Comparison of ENCODE assay signal across 28 cellular contexts in the genomic region with DNA sequence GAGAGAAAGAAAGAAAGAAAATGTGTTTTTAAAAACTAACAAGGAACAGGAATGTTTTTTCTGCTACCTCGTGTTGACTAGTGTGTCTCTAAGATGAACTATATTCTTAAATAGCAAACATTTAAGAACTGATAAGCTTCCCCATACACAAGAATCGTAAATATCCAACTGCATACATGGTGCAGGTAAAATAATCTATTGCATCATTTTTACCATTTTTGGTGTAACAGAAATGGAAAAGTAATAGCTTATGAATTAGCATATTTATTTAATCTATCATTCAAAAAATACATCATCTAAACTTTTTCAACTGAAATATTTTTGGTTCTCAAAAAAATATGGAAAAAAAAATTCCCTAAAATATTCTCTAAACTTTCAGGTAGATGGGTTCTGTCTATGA.
"Had no signal": no experiment of that assay in that cellular context is flagged by ENCODE, and none has a peak within 500 bp of the region (broad histone marks: within the 10 kb centered on the region; RNA-seq: fewer than 3 reads in every experiment).

No MANE protein-coding gene starts in this region.

- H3K36me3 ChIP-seq: brain microvascular endothelial cell had no signal

- ATAC-seq: activated CD4-positive, CD25-positive, alpha-beta regulatory T cell treated with anti-CD3 and anti-CD28 coated beads, Interleukin-2, amount 50 U/mL, for 24 hours; activated CD8-positive, alpha-beta T cell treated with anti-CD3 and anti-CD28 coated beads for 36 hours; activated T-cell treated with anti-CD3 and anti-CD28 coated beads, Interleukin-2, amount 50 U/mL, for 4 hours; activated T-helper 17 cell treated with anti-CD3 and anti-CD28 coated beads, Interleukin-2, amount 50 U/mL, for 72 hours had no signal

- FAIRE-seq: astrocyte, bronchial epithelial cell, endometrium, endothelial cell of umbilical vein, frontal cortex had no signal

- DNase-seq: activated B cell treated with CpG ODN at 0.5 μM for 24 hours; activated CD4-positive, alpha-beta T cell treated with anti-CD3 and anti-CD28 coated beads for 48 hours; activated CD4-positive, alpha-beta T cell treated with anti-CD3 and anti-CD28 coated beads, Interleukin-2, amount 50 U/mL, for 1 hour; activated CD4-positive, alpha-beta T cell treated with anti-CD3 and anti-CD28 coated beads, Interleukin-2, amount 50 U/mL, for 48 hours; activated CD8-positive, alpha-beta memory T cell treated with anti-CD3 and anti-CD28 coated beads for 24 hours; activated CD8-positive, alpha-beta T cell treated with anti-CD3 and anti-CD28 coated beads for 36 hours; activated effector memory CD4-positive, alpha-beta T cell treated with Interleukin-2 at 50 U/mL for 16 hours; activated gamma-delta T cell treated with Interleukin-2 at 50 U/mL for 16 hours; activated naive CD4-positive, alpha-beta T cell treated with anti-CD3 and anti-CD28 coated beads, Interleukin-2, amount 50 U/mL, for 16 hours; activated naive CD4-positive, alpha-beta T cell treated with Interleukin-2 at 50 U/mL for 16 hours; activated T-cell treated with anti-CD3 and anti-CD28 coated beads, Interleukin-2, amount 50 U/mL, for 4 hours; amniotic stem cell; anterior cingulate cortex; brain microvascular endothelial cell; dorsolateral prefrontal cortex; effector memory CD4-positive, alpha-beta T cell; foreskin fibroblast; head of caudate nucleus; T-helper 2 cell had no signal

- H3K27me3 ChIP-seq: brain microvascular endothelial cell had no signal

- H3K4me3 ChIP-seq: coronary artery, dorsolateral prefrontal cortex had no signal

- H3K27ac ChIP-seq: brain microvascular endothelial cell, coronary artery, dorsolateral prefrontal cortex, epithelial cell of prostate had no signal
